In genomic region chr10:26022831-26023230, GRCh38 we compare ENCODE assay signal across 10 cellular contexts.
"Had no signal": no experiment of that assay in that cellular context is flagged by ENCODE, and none has a peak within 500 bp of the region (broad histone marks: within the 10 kb centered on the region; RNA-seq: fewer than 3 reads in every experiment).

No MANE protein-coding gene starts in this region.

- FAIRE-seq: H1, H54 had no signal

- H3K36me3 ChIP-seq: HAP-1 had no signal

- H3K27ac ChIP-seq: GM23248 had no signal

- H3K27ac Mint-ChIP-seq: HFFc6 had no signal

- DNase-seq: GM23248, GOT3, H7, H9, HCEC 1CT, HFFc6 had no signal

- ATAC-seq: HCT116 had no signal

- H3K9me3 Mint-ChIP-seq: H9 had no signal

- H3K4me3 Mint-ChIP-seq: H9, HFFc6 had no signal

- H2AFZ ChIP-seq: GM23248 had no signal

- H3K4me3 ChIP-seq: GM23248, HAP-1 had no signal
